20 cellular contexts compared by ENCODE assay signal in genomic region chr3:128889139-128889894, GRCh38. TPM values are rescaled to one million over a fixed set of nuclear protein-coding genes. Genes with fewer than 3 reads are reported as not detected.
DNase-seq lines count a peak whose midpoint lies in the region; ATAC-seq, FAIRE-seq and TF ChIP-seq lines count a peak whose summit lies in the region.
"Had no signal": no experiment of that assay in that cellular context is flagged by ENCODE, and none has a peak within 500 bp of the region (broad histone marks: within the 10 kb centered on the region; RNA-seq: fewer than 3 reads in every experiment).

No MANE protein-coding gene starts in this region.

- H2BK120ac ChIP-seq in IMR-90 (ENCODE audit: low read depth, low read length): no peak overlapping the region
- H2BK120ac ChIP-seq in mesendoderm (ENCODE audit: low read depth, low read length): no peak overlapping the region

- POLR2A ChIA-PET in activated CD8-positive, alpha-beta T cell treated with anti-CD3 and anti-CD28 coated beads for 36 hours (lab: Charles Lee): interaction anchor here (1.2 kb wide), 1 partner anchor 10 kb away, joined by 6 read pairs; the partner anchor contains the start of gene ACAD9
- POLR2A ChIA-PET in activated CD8-positive, alpha-beta T cell treated with anti-CD3 and anti-CD28 coated beads, Interleukin-2, amount 10 ng/mL, durations not matched to agents 7 days and 5 days (lab: Charles Lee): interaction anchor here (0.5 to 0.6 kb wide), 3 partner anchors 11 to 389 kb away, joined by 3 read pairs; no protein-coding TSS in a partner anchor
- POLR2A ChIA-PET in A549 (lab: Yijun Ruan, JAX): no interaction called here
- POLR2A ChIA-PET in IMR-90 (lab: Charles Lee; ENCODE audit: unreplicated experiment): no interaction called here

- in situ Hi-C loops in IMR-90 (cut with MboI; ENCODE audit: low sequenced_read_pairs): no loop called here

- no peak overlapping the region for H3K56ac ChIP-seq in IMR-90 (ENCODE audit: extremely low read depth, insufficient read depth, low read length)
- no peak overlapping the region for H3K56ac ChIP-seq in mesendoderm (ENCODE audit: low read length)

- no peak overlapping the region for H3K9ac ChIP-seq in IMR-90 (ENCODE audit: low read depth, low read length)
- H3K9ac ChIP-seq in mesendoderm (ENCODE audit: low read length): no peak overlapping the region
- H3K9ac ChIP-seq: GM23248 had no signal

- H3K9me3 Mint-ChIP-seq in activated CD8-positive, alpha-beta T cell treated with anti-CD3 and anti-CD28 coated beads for 36 hours: no peaks in the 10 kb centered on the region
- H3K9me3 Mint-ChIP-seq in activated CD8-positive, alpha-beta T cell treated with anti-CD3 and anti-CD28 coated beads, Interleukin-2, amount 10 ng/mL, durations not matched to agents 7 days and 5 days (ENCODE audit: insufficient read depth): no peaks in the 10 kb centered on the region

- CTCF ChIA-PET in activated CD8-positive, alpha-beta T cell treated with anti-CD3 and anti-CD28 coated beads for 36 hours (lab: Charles Lee): interaction anchor here (0.7 to 1.3 kb wide), 3 partner anchors 9 to 81 kb away, joined by 3 to 5 read pairs (median 3); no protein-coding TSS in a partner anchor
- CTCF ChIA-PET in activated CD8-positive, alpha-beta T cell treated with anti-CD3 and anti-CD28 coated beads, Interleukin-2, amount 10 ng/mL, durations not matched to agents 7 days and 5 days (lab: Charles Lee): interaction anchor here (1.2 to 1.9 kb wide), 2 partner anchors 12 to 14 kb away, joined by 3 to 6 read pairs; no protein-coding TSS in a partner anchor
- CTCF ChIA-PET in A549 (lab: Yijun Ruan, JAX) (no interaction called here), IMR-90 (lab: Yijun Ruan, JAX) (interaction anchor here (0.6 kb wide), 1 partner anchor 127 kb away, joined by 4 read pairs; no protein-coding TSS in a partner anchor)

- no peak for TF ChIP-seq EP300 in A549 (IDR thresholded peaks at IDR 0.05)

- 94% methylated on average over 7 of the region's 7 CpGs for WGBS in A549 (ENCODE audit: missing lambda C conversion rate)
- WGBS in IMR-90 (ENCODE audit: extremely low coverage in 2 of 2, insufficient read length in 1 of 2), 2 experiments: no CpG with 5 or more reads among the region's 7 CpGs
- WGBS in mesendoderm (ENCODE audit: extremely low coverage, insufficient coverage, low lambda C conversion rate): no CpG with 5 or more reads among the region's 7 CpGs

- H2BK20ac ChIP-seq in IMR-90 (ENCODE audit: low read depth, low read length): no peak overlapping the region

- BruUV-seq in IMR-90 (replicated peaks; lab: Mats Ljungman, UMichigan): no TSS peak

- no peak overlapping the region for H3K27ac ChIP-seq in A549
- peak overlapping the region; percentile 44; the same call in 1 of the 2 replicates for H3K27ac ChIP-seq in IMR-90 (ENCODE audit: insufficient read depth, low read length)
- no peak overlapping the region for H3K27ac ChIP-seq in mesendoderm (ENCODE audit: low read depth, low read length)
- H3K27ac ChIP-seq: GM23248 had no signal

- no peak overlapping the region for H3K23ac ChIP-seq in IMR-90 (ENCODE audit: low read depth, low read length)
- H3K23ac ChIP-seq in mesendoderm (ENCODE audit: low read length): no peak overlapping the region

- no peaks in the 10 kb centered on the region for H3K4me1 Mint-ChIP-seq in activated CD8-positive, alpha-beta T cell treated with anti-CD3 and anti-CD28 coated beads for 36 hours (ENCODE audit: low read depth)
- peaks cover 3% of the 10 kb centered on the region for H3K4me1 Mint-ChIP-seq in activated CD8-positive, alpha-beta T cell treated with anti-CD3 and anti-CD28 coated beads, Interleukin-2, amount 10 ng/mL, durations not matched to agents 7 days and 5 days (ENCODE audit: low read depth)
- H3K4me1 Mint-ChIP-seq: B cell had no signal

- H2BK5ac ChIP-seq in IMR-90 (ENCODE audit: low read depth, low read length, poor library complexity, severe bottlenecking) (no peak overlapping the region), mesendoderm (ENCODE audit: low read length) (no peak overlapping the region)

- H2AK9ac ChIP-seq in IMR-90 (replicated peaks; ENCODE audit: low read depth, low read length, poor library complexity): no peak overlapping the region

- no peak overlapping the region for H2AFZ ChIP-seq in IMR-90 (replicated peaks; ENCODE audit: low read length, poor library complexity)
- H2AFZ ChIP-seq: GM23248 had no signal

- no peaks in the 10 kb centered on the region for H3K27me3 Mint-ChIP-seq in activated CD8-positive, alpha-beta T cell treated with anti-CD3 and anti-CD28 coated beads for 36 hours
- H3K27me3 Mint-ChIP-seq in activated CD8-positive, alpha-beta T cell treated with anti-CD3 and anti-CD28 coated beads, Interleukin-2, amount 10 ng/mL, durations not matched to agents 7 days and 5 days (ENCODE audit: low read depth): no peaks in the 10 kb centered on the region
- H3K27me3 Mint-ChIP-seq: B cell had no signal

- FAIRE-seq in A549 (lab: Jason Lieb, UNC): no peak

- peak overlapping the region; percentile 32 for H3K27ac Mint-ChIP-seq in activated CD8-positive, alpha-beta T cell treated with anti-CD3 and anti-CD28 coated beads for 36 hours
- H3K27ac Mint-ChIP-seq in activated CD8-positive, alpha-beta T cell treated with anti-CD3 and anti-CD28 coated beads, Interleukin-2, amount 10 ng/mL, durations not matched to agents 7 days and 5 days: no peak overlapping the region
- H3K27ac Mint-ChIP-seq: B cell had no signal

- TF ChIP-seq POLR2A in A549 (IDR thresholded peaks at IDR 0.05; ENCODE audit: low read length) (no peak), IMR-90 (IDR thresholded peaks at IDR 0.05; ENCODE audit: low read depth, low read length) (no peak)

- dilution Hi-C loops in IMR-90 (cut with HindIII; ENCODE audit: low sequenced_read_pairs, unreplicated experiment): no loop called here

- H2BK15ac ChIP-seq in IMR-90 (ENCODE audit: low read depth, low read length) (no peak overlapping the region), mesendoderm (replicated peaks; ENCODE audit: low read depth) (no peak overlapping the region)

- H3K27me3 ChIP-seq in IMR-90 (ENCODE audit: control insufficient read depth, insufficient read depth, low read length) (no peaks in the 10 kb centered on the region), mesendoderm (ENCODE audit: insufficient read depth, low read length, poor library complexity) (no peaks in the 10 kb centered on the region)

- H3K36me3 ChIP-seq in IMR-90 (ENCODE audit: control insufficient read depth, insufficient read depth, low read length): peaks cover 34% of the 10 kb centered on the region
- peaks cover 7% of the 10 kb centered on the region for H3K36me3 ChIP-seq in mesendoderm (ENCODE audit: control insufficient read depth, insufficient read depth, low read length)

- H2AK5ac ChIP-seq in IMR-90 (ENCODE audit: low read depth, low read length): 0 out of 2 replicates have a peak overlapping the region, but pooled peaks have one; percentile 12
- no peak overlapping the region for H2AK5ac ChIP-seq in mesendoderm (ENCODE audit: low read length)

- no peaks in the 10 kb centered on the region for H3K9me3 ChIP-seq in A549
- H3K9me3 ChIP-seq in IMR-90 (ENCODE audit: control insufficient read depth, insufficient read depth, low read length): no peaks in the 10 kb centered on the region
- H3K9me3 ChIP-seq: HAP-1 had no signal

- H3K4me3 ChIP-seq in A549 (no peak overlapping the region), IMR-90 (ENCODE audit: insufficient read depth, low read depth, low read length) (no peak overlapping the region), mesendoderm (ENCODE audit: low read length) (no peak overlapping the region)
- H3K4me3 ChIP-seq: GM23248, HAP-1 had no signal

- no peak for TF ChIP-seq CTCF in activated CD8-positive, alpha-beta T cell treated with anti-CD3 and anti-CD28 coated beads for 36 hours (IDR thresholded peaks at IDR 0.05)
- TF ChIP-seq CTCF in A549 (IDR thresholded peaks at IDR 0.05): no peak
- no peak for TF ChIP-seq CTCF in IMR-90 (conservative IDR thresholded peaks at IDR 0.05; ENCODE audit: low read depth, low read length)

- intact Hi-C loops in activated CD8-positive, alpha-beta T cell treated with anti-CD3 and anti-CD28 coated beads for 36 hours (cut with micrococcal nuclease): no loop called here
- intact Hi-C loops in IMR-90 (cut with micrococcal nuclease) (no loop called here), left colon (cut with DNase I, micrococcal nuclease) (no loop called here)

- no peak overlapping the region for H3K4me2 ChIP-seq in A549
- no peak overlapping the region for H3K4me2 ChIP-seq in IMR-90 (ENCODE audit: low read depth, low read length)
- no peak overlapping the region for H3K4me2 ChIP-seq in mesendoderm (ENCODE audit: low read length)

- H3K18ac ChIP-seq in IMR-90 (ENCODE audit: low read depth, low read length): no peak overlapping the region
- no peak overlapping the region for H3K18ac ChIP-seq in mesendoderm (ENCODE audit: low read length)

- no peak overlapping the region for H4K8ac ChIP-seq in IMR-90 (ENCODE audit: low read depth in 2 of 2, low read length in 2 of 2)
- no peak overlapping the region for H4K8ac ChIP-seq in mesendoderm (ENCODE audit: low read depth, low read length)

- H3K79me1 ChIP-seq in IMR-90 (ENCODE audit: low read depth in 1 of 2, low read length in 2 of 2) (peaks cover 10 to 45% of the 10 kb centered on the region in 2 experiments; a peak in 3 of 4 replicates), mesendoderm (ENCODE audit: low read length) (peaks cover 4% of the 10 kb centered on the region)

- peak; percentile 49 for ATAC-seq in activated CD8-positive, alpha-beta T cell treated with anti-CD3 and anti-CD28 coated beads for 36 hours
- no peak for ATAC-seq in activated CD8-positive, alpha-beta T cell treated with anti-CD3 and anti-CD28 coated beads, Interleukin-2, amount 10 ng/mL, durations not matched to agents 7 days and 5 days
- no peak for ATAC-seq in A549
- 0 out of 2 replicates have a peak, but pooled peaks have one; percentile 17 for ATAC-seq in IMR-90 (ENCODE audit: low read depth)
- ATAC-seq in left colon: peak; percentile 50
- no peak for ATAC-seq in HG03457 (IDR thresholded peaks at IDR 0.05; ENCODE audit: unreplicated experiment)
- ATAC-seq in GM18858 (IDR thresholded peaks at IDR 0.05; ENCODE audit: unreplicated experiment): no peak

- no peaks in the 10 kb centered on the region; the same call in 1 of the 2 replicates for H4K20me1 ChIP-seq in IMR-90 (ENCODE audit: insufficient read depth, low read length)

- H3K4me1 ChIP-seq in A549: no peaks in the 10 kb centered on the region
- H3K4me1 ChIP-seq in IMR-90 (ENCODE audit: control insufficient read depth, insufficient read depth, low read length): no peaks in the 10 kb centered on the region
- H3K4me1 ChIP-seq in mesendoderm (ENCODE audit: control insufficient read depth, low read depth, low read length): no peaks in the 10 kb centered on the region
- H3K4me1 ChIP-seq: HAP-1 had no signal

- H3K36me3 Mint-ChIP-seq in activated CD8-positive, alpha-beta T cell treated with anti-CD3 and anti-CD28 coated beads for 36 hours (ENCODE audit: low read depth): peaks cover 25% of the 10 kb centered on the region
- H3K36me3 Mint-ChIP-seq in activated CD8-positive, alpha-beta T cell treated with anti-CD3 and anti-CD28 coated beads, Interleukin-2, amount 10 ng/mL, durations not matched to agents 7 days and 5 days (ENCODE audit: low read depth): peaks cover 23% of the 10 kb centered on the region

- H3K4me3 Mint-ChIP-seq in activated CD8-positive, alpha-beta T cell treated with anti-CD3 and anti-CD28 coated beads for 36 hours: no peak overlapping the region
- H3K4me3 Mint-ChIP-seq in activated CD8-positive, alpha-beta T cell treated with anti-CD3 and anti-CD28 coated beads, Interleukin-2, amount 10 ng/mL, durations not matched to agents 7 days and 5 days: no peak overlapping the region
- H3K4me3 Mint-ChIP-seq: B cell had no signal

- H3K9me1 ChIP-seq in IMR-90 (ENCODE audit: insufficient read depth, low read length): peaks cover 7% of the 10 kb centered on the region; the same call in 1 of the 2 replicates

- H4K91ac ChIP-seq in IMR-90 (ENCODE audit: insufficient read depth, low read depth, low read length): no peak overlapping the region

- no peak overlapping the region for H4K5ac ChIP-seq in IMR-90 (ENCODE audit: low read depth, low read length)
- no peak overlapping the region for H4K5ac ChIP-seq in mesendoderm (ENCODE audit: low read length)

- no peak for DNase-seq in activated CD8-positive, alpha-beta T cell treated with anti-CD3 and anti-CD28 coated beads for 36 hours
- no peak for DNase-seq in activated CD8-positive, alpha-beta T cell treated with anti-CD3 and anti-CD28 coated beads, Interleukin-2, amount 10 ng/mL, durations not matched to agents 7 days and 5 days
- DNase-seq in A549 (ENCODE audit: low read depth in 1 of 2, low spot score in 1 of 2) (no peak), IMR-90 (no peak), left colon (no peak), mesendoderm (no peak)
- DNase-seq: DMS79, GM23248, KG1, NCI-H1092, NCI-H1436, NCI-H187 treated with DMSO at 0.1 percent for 48 hours, NCI-H2107, NCI-H446 treated with DMSO at 0.1 percent for 48 hours, NCI-H526 treated with DMSO at 0.1 percent for 48 hours, Right ventricle myocardium superior had no signal

- H3K14ac ChIP-seq in IMR-90 (replicated peaks; ENCODE audit: low read depth, low read length): no peak overlapping the region

- no peak for TF ChIP-seq RAD21 in A549 (conservative IDR thresholded peaks at IDR 0.05 in 1 of 2, IDR thresholded peaks at IDR 0.05 in 1 of 2)
- TF ChIP-seq RAD21 in IMR-90 (IDR thresholded peaks at IDR 0.05; ENCODE audit: low read length): no peak

- H3K4ac ChIP-seq in IMR-90 (ENCODE audit: low read depth, low read length): no peak overlapping the region
- no peak overlapping the region for H3K4ac ChIP-seq in mesendoderm (ENCODE audit: low read depth, low read length)

- no peaks in the 10 kb centered on the region for H3K79me2 ChIP-seq in mesendoderm (ENCODE audit: control insufficient read depth, insufficient read depth, low read length)

RNA-seq across cellular contexts. Expression of gene ACAD9, which starts 9.9 kb away (rescaled TPM):
- total RNA-seq in activated CD8-positive, alpha-beta T cell treated with anti-CD3 and anti-CD28 coated beads for 36 hours: 10 to 100 TPM; 50.1 to 50.5 TPM
- 10 to 100 TPM; 61.3 to 68.3 TPM for total RNA-seq in activated CD8-positive, alpha-beta T cell treated with anti-CD3 and anti-CD28 coated beads, Interleukin-2, amount 10 ng/mL, durations not matched to agents 7 days and 5 days
- polyA plus RNA-seq in A549 (2011; rRNA removed) (24.1 and 26.1 TPM in 2 replicates), A549 (2017; fragmentation: RNase III; extraction: RNeasy Plus Mini Kit Qiagen cat#74134 plus additional on column Dnase treatment) (28.3 to 29.2 TPM (median 28.7 TPM) in 3 replicates), IMR-90 (2012; rRNA removed) (40.8 and 41.3 TPM in 2 replicates)
- 38.6 and 41.5 TPM in 2 replicates for polyA plus RNA-seq in A549 (2012; cell fraction: cytosol; rRNA removed)
- 74.8 and 78.0 TPM in 2 replicates for polyA plus RNA-seq in A549 (2012; cell fraction: nucleus; rRNA removed)
- 41.7 and 45.2 TPM in 2 replicates for polyA minus RNA-seq in A549 (2011; rRNA and poly(A)+ RNA removed)
- total RNA-seq in IMR-90 (2012; rRNA removed) (31.2 and 34.4 TPM in 2 replicates), left colon (10 to 100 TPM; 33.0 to 44.8 TPM)
- 43.4 and 45.2 TPM in 2 replicates for polyA plus RNA-seq in IMR-90 (2012; cell fraction: cytosol; rRNA removed)
- polyA plus RNA-seq in IMR-90 (2012; cell fraction: nucleus; rRNA removed; ENCODE audit: low replicate concordance): 68.1 and 101 TPM in 2 replicates
- polyA plus RNA-seq in mesendoderm (2013, experiment 1 of 2): 18.0 TPM
- 17.4 TPM for polyA plus RNA-seq in mesendoderm (2013, experiment 2 of 2)

Comparison
In these comparisons a context has a peak if more than half of its experiments do, and no peak if none do; other contexts are left out.
1. ATAC-seq: peak in activated CD8-positive, alpha-beta T cell treated with anti-CD3 and anti-CD28 coated beads for 36 hours (single experiment), IMR-90 (single experiment) and left colon (single experiment); none in activated CD8-positive, alpha-beta T cell treated with anti-CD3 and anti-CD28 coated beads, Interleukin-2, amount 10 ng/mL, durations not matched to agents 7 days and 5 days (single experiment), A549 (0 of 2), HG03457 (single experiment) and GM18858 (single experiment).
2. POLR2A ChIA-PET loops: an anchor here in activated CD8-positive, alpha-beta T cell treated with anti-CD3 and anti-CD28 coated beads for 36 hours (1.2 kb wide) and activated CD8-positive, alpha-beta T cell treated with anti-CD3 and anti-CD28 coated beads, Interleukin-2, amount 10 ng/mL, durations not matched to agents 7 days and 5 days (0.5 to 0.6 kb wide); none called in A549 and IMR-90.